ENCODE assay signal across 1 cellular context in the genomic region with DNA sequence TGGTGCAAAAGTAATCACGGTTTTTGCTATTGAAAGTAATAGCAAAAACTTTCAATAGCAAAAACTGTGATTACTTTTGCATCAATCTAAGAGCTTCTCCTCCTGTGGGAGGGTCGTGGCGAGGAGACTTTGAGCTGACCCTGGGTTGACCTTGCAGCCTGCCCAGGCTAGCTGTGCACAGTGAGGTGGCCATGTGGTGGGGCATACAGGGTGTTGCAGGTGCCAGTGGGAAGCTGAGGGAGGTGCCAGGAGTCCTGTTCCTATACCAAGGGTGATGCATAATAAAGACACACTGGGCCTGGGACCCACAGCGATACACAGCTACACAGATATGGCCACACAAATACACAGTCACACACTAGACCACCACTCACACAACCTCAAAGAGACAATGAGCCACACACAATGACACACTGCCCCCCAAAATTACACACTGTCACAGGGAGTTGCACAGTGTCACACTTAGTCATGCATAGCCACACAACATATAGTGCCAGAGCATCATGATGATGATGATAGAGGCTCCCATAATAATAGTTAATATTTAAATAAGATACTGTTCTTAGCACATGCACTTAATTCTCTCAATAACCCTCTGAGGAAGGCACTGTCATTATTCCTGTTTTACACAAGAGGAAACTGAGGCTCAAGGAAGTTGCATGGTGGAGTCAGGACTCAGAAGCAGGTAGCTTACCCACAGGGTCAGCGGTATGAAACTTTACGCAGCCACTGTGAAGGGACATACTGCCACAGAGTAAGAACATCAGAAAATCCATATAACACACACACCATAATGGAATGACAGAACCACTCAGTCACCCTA.
TF ChIP-seq lines count a peak whose summit lies in the region.

No MANE protein-coding gene starts in this region.

TF ChIP-seq in liver, 16 proteins besides CTCF, POLR2A, EP300 and RAD21 (continued from another document):
- TF ChIP-seq ZBTB33 (IDR thresholded peaks at IDR 0.05), result no peak
- TF ChIP-seq TAF1 (conservative IDR thresholded peaks at IDR 0.05), result no peak
- no peak for TF ChIP-seq EGR1 (IDR thresholded peaks at IDR 0.05; ENCODE audit: low read depth in 2 of 2)
- no peak for TF ChIP-seq HNF4A (conservative IDR thresholded peaks at IDR 0.05)
- no peak for TF ChIP-seq GABPA (IDR thresholded peaks at IDR 0.05 in 1 of 2, conservative IDR thresholded peaks at IDR 0.05 in 1 of 2)
